ENCODE assay signal across 8 cellular contexts in the genomic region with DNA sequence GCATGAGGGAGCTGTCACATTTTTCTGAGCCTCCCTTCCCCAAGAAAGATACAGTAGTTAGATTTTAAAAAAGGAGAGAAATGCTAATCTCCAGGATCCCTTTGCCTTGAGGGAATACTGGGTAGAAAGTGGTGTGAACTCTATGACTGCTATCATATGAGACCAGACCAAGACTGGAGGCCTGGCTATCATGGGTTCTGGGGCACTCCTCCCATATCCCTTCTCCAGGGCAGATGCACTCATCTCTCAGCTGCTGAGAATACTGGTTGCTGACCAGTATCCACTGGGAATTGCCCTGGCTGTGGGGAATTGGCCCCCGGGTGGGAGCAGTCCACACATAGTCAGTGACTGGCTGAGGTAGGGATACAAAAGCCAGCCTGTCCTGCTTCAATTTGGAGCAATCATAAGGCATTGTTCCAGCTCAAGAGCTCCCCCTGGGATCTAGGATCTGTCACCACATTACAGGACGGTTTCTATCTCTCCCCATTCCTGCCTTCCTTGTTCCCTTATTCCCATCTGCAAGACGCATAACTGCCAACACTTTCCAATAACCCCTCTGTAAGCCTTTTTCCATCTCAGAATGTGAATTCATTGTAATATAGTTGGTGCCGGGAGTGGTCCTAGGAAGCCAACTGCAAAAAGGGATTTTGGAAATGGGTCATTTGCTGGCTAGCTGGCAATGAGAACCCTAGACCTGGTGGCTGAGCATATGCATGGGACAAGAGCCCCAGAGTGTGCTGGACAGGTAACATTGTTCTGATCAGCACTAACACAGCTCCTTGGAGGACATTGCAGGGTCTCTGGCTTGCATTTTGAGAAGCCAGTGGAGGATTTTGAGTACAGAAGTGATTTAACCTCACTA. TPM values are rescaled to one million over a fixed set of nuclear protein-coding genes. Genes with fewer than 3 reads are reported as not detected.
DNase-seq lines count a peak whose midpoint lies in the region; ATAC-seq and TF ChIP-seq lines count a peak whose summit lies in the region.

No MANE protein-coding gene starts in this region.

- TF ChIP-seq CTCF in C4-2B (conservative IDR thresholded peaks at IDR 0.05): peak; percentile 80
- peak; percentile 65 for TF ChIP-seq CTCF in PC-9 (conservative IDR thresholded peaks at IDR 0.05)
- TF ChIP-seq CTCF in neural crest cell (conservative IDR thresholded peaks at IDR 0.05): peak; percentile 77

- no peaks in the 10 kb centered on the region for H3K36me3 Mint-ChIP-seq in neural crest cell (ENCODE audit: low read depth)

- CTCF ChIA-PET in PC-9 (lab: Charles Lee): interaction anchor here (0.6 kb wide), 1 partner anchor 88 kb away, joined by 3 read pairs; no protein-coding TSS in a partner anchor

- no peak overlapping the region for H3K27ac Mint-ChIP-seq in neural crest cell (ENCODE audit: unreplicated experiment)

- ATAC-seq in HG02970 (IDR thresholded peaks at IDR 0.05; ENCODE audit: low FRiP score, unreplicated experiment) (no peak), HG03135 (IDR thresholded peaks at IDR 0.05; ENCODE audit: unreplicated experiment) (no peak)

- no peaks in the 10 kb centered on the region for H3K79me2 ChIP-seq in PC-9 (ENCODE audit: low read depth)

- no peaks in the 10 kb centered on the region for H3K9me3 ChIP-seq in PC-9 (ENCODE audit: insufficient read depth, low read depth)

- no peaks in the 10 kb centered on the region for H4K20me1 ChIP-seq in PC-9 (ENCODE audit: insufficient read depth)

- no peak for TF ChIP-seq POLR2A in erythroblast (IDR thresholded peaks at IDR 0.05; ENCODE audit: low read length)

- peaks cover 2% of the 10 kb centered on the region for H3K4me1 ChIP-seq in PC-9 (replicated peaks; ENCODE audit: insufficient read depth)

- H3K27ac ChIP-seq in C4-2B: no peak overlapping the region
- H3K27ac ChIP-seq in PC-9: no peak overlapping the region

- intact Hi-C loops in PC-9 (cut with micrococcal nuclease; ENCODE audit: unreplicated experiment): no loop called here

- POLR2A ChIA-PET in PC-9 (lab: Charles Lee; ENCODE audit: unreplicated experiment): no interaction called here

- no peak overlapping the region for H3K4me2 ChIP-seq in PC-9

- no peaks in the 10 kb centered on the region for H3F3A ChIP-seq in PC-9 (ENCODE audit: insufficient read depth, low read depth)

- peaks cover 6% of the 10 kb centered on the region for H3K4me1 Mint-ChIP-seq in neural crest cell

- H3K36me3 ChIP-seq in PC-9 (ENCODE audit: low read depth): no peaks in the 10 kb centered on the region

- H3K4me3 ChIP-seq in PC-9: no peak overlapping the region

- no peaks in the 10 kb centered on the region for H3K9me3 Mint-ChIP-seq in neural crest cell

- no peaks in the 10 kb centered on the region for H3K27me3 ChIP-seq in PC-9 (ENCODE audit: insufficient read depth, low read depth)

- no peak overlapping the region for H3K4me3 Mint-ChIP-seq in neural crest cell

- no TSS peak for BruUV-seq in PC-9 (replicated peaks; lab: Mats Ljungman, UMichigan)

- DNase-seq in HCEC 1CT (peak; percentile 41), PC-9 (peak in 1 of 2 experiments; percentile 26), erythroblast (lab: John Stamatoyannopoulos, UW) (peak; percentile 38 to 51), neural crest cell (ENCODE audit: low read depth, low spot score) (peak; percentile 44)
- DNase-seq in activated naive CD4-positive, alpha-beta T cell (lab: John Stamatoyannopoulos, UW): no peak

- H2AFZ ChIP-seq in PC-9: no peak overlapping the region

- H3K27me3 Mint-ChIP-seq in neural crest cell (ENCODE audit: low read depth): peaks cover 27% of the 10 kb centered on the region

- H3K9me2 ChIP-seq in PC-9 (ENCODE audit: insufficient read depth): no peaks in the 10 kb centered on the region

RNA-seq across cellular contexts. Expression of a gene that starts 35.4 kb away (rescaled TPM):
- 0.25 and 0.31 TPM in 2 replicates for total RNA-seq in PC-9 (2021)
- 12.0 and 12.3 TPM in 2 replicates for total RNA-seq in neural crest cell

Comparison
In these comparisons a context has a peak if more than half of its experiments do, and no peak if none do; other contexts are left out.
1. DNase-seq: peak in HCEC 1CT (single experiment), erythroblast (2 of 2) and neural crest cell (single experiment); none in activated naive CD4-positive, alpha-beta T cell (0 of 4).
2. Peak in every context shown above with its lines, with median percentiles within 50 percentile points of each other: CTCF ChIP-seq.